Comparison of ENCODE assay signal across 20 cellular contexts in genomic region chr10:132002004-132002403, GRCh38.
"Had no signal": no experiment of that assay in that cellular context is flagged by ENCODE, and none has a peak within 500 bp of the region (broad histone marks: within the 10 kb centered on the region; RNA-seq: fewer than 3 reads in every experiment).

No MANE protein-coding gene starts in this region.

- DNase-seq: activated CD4-positive, alpha-beta T cell treated with anti-CD3 and anti-CD28 coated beads for 48 hours; activated CD4-positive, alpha-beta T cell treated with anti-CD3 and anti-CD28 coated beads, Interleukin-2, amount 50 U/mL, for 48 hours; activated CD8-positive, alpha-beta memory T cell treated with anti-CD3 and anti-CD28 coated beads for 24 hours; activated gamma-delta T cell treated with Interleukin-2 at 50 U/mL for 16 hours; activated naive CD4-positive, alpha-beta T cell treated with anti-CD3 and anti-CD28 coated beads, Interleukin-2, amount 50 U/mL, for 16 hours; activated naive CD8-positive, alpha-beta T cell treated with anti-CD3 and anti-CD28 coated beads, Interleukin-2, amount 50 U/mL, for 24 hours; amygdala; caudate nucleus; esophagus squamous epithelium; foreskin melanocyte; heart right ventricle; occipital lobe; small intestine; stimulated activated CD4-positive, alpha-beta T cell treated with anti-CD3 and anti-CD28 coated beads, Interleukin-4, amount 100 ng/mL, for 24 hours; trophoblast cell had no signal

- H3K9me3 ChIP-seq: thoracic aorta, vagina had no signal

- H3K36me3 ChIP-seq: esophagus squamous epithelium, heart right ventricle, thoracic aorta, vagina, WERI-Rb-1 had no signal

- H3K4me3 ChIP-seq: vagina had no signal

- H3K27ac ChIP-seq: epithelial cell of prostate, esophagus squamous epithelium, heart right ventricle, thoracic aorta, vagina, WERI-Rb-1 had no signal

- ATAC-seq: sciatic nerve had no signal

- H3K27me3 ChIP-seq: heart right ventricle, vagina had no signal
